Comparison of ENCODE assay signal across 27 cellular contexts in the genomic region with DNA sequence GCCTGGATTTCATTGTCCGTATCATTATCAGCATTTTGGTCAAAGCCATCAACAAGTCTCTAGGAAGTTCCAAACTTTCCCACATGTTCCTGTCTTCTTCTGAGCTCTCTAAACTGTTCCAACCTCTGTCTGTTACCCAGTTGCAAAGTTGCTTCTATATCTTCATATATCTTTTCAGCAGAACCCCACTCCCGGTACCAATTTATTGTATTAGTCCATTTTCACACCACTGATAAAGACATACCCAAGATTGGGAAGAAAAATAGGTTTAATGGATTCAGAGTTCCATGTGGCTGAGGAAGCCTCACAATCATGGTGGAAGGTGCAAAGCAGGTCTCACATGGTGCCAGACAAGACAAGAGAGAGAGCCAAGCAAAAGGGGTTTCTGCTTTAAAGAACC.
"Had no signal": no experiment of that assay in that cellular context is flagged by ENCODE, and none has a peak within 500 bp of the region (broad histone marks: within the 10 kb centered on the region; RNA-seq: fewer than 3 reads in every experiment).

No MANE protein-coding gene starts in this region.

- H3K36me3 ChIP-seq: stomach, suprapubic skin, thoracic aorta, thyroid gland, tibial artery, tibial nerve, transverse colon, upper lobe of left lung, upper lobe of right lung, uterus, vagina had no signal

- DNase-seq: stimulated activated CD4-positive, alpha-beta T cell treated with anti-CD3 and anti-CD28 coated beads, Interleukin-2, amount 100 ng/mL, for 48 hours; stimulated activated CD4-positive, alpha-beta T cell treated with anti-CD3 and anti-CD28 coated beads, Interleukin-4, amount 100 ng/mL, for 1 hour; stimulated activated CD4-positive, alpha-beta T cell treated with anti-CD3 and anti-CD28 coated beads, Interleukin-4, amount 100 ng/mL, for 24 hours; stimulated activated CD4-positive, alpha-beta T cell treated with anti-CD3 and anti-CD28 coated beads, Interleukin-4, amount 100 ng/mL, for 4 hours; stimulated activated CD8-positive, alpha-beta memory T cell treated with anti-CD3 and anti-CD28 coated beads, Interleukin-4, amount 100 ng/mL, for 48 hours; stimulated activated naive B cell treated with anti-CD40 and anti-IgM and Interleukin-4, amounts not matched to agents 10 μg/mL and 1 μg/mL and 100 μg/mL, for 72 hours; stimulated activated naive CD4-positive, alpha-beta T cell; stimulated activated naive CD4-positive, alpha-beta T cell treated with Interleukin-2 at 50 U/mL for 16 hours; stimulated activated naive CD8-positive, alpha-beta T cell treated with anti-CD3 and anti-CD28 coated beads, Interleukin-15, amount 100 ng/mL, for 72 hours; stimulated activated naive CD8-positive, alpha-beta T cell treated with anti-CD3 and anti-CD28 coated beads, Interleukin-15, Interleukin-2, amounts not matched to agents 100 U/mL and 50 U/mL, for 24 hours; stomach; substantia nigra; testis; thyroid gland; tibial artery; transverse colon; trophoblast cell; upper lobe of left lung; upper lobe of right lung; uterus had no signal

- FAIRE-seq: urothelium cell line had no signal

- H3K27ac ChIP-seq: stomach, suprapubic skin, testis, thoracic aorta, thyroid gland, tibial artery, tibial nerve, transverse colon, upper lobe of left lung, upper lobe of right lung, uterus, vagina had no signal

- H3K27me3 ChIP-seq: stomach, suprapubic skin, testis, thyroid gland, tibial artery, tibial nerve, transverse colon, upper lobe of left lung, upper lobe of right lung, uterus, vagina had no signal

- H3K9me3 ChIP-seq: testis, thyroid gland, uterus, vagina had no signal

- H3K4me3 ChIP-seq: stomach, suprapubic skin, testis, thoracic aorta, thyroid gland, tibial artery, tibial nerve, transverse colon, upper lobe of left lung, upper lobe of right lung, uterus, vagina had no signal

- H3K4me1 ChIP-seq: stomach, suprapubic skin, testis, thyroid gland, tibial artery, tibial nerve, transverse colon, upper lobe of left lung, upper lobe of right lung, uterus, vagina had no signal

- ATAC-seq: stimulated activated effector memory CD8-positive, alpha-beta T cell treated with anti-CD3 and anti-CD28 coated beads, Interleukin-12 subunit alpha, Interleukin-12 subunit beta, amount 100 ng/mL, for 72 hours; stimulated activated memory B cell treated with anti-CD40 and anti-IgM and Interleukin-4, amounts not matched to agents 10 μg/mL and 1 μg/mL and 100 μg/mL, for 72 hours; stimulated activated naive B cell treated with anti-CD40 and anti-IgM and Interleukin-4, amounts not matched to agents 10 μg/mL and 1 μg/mL and 100 μg/mL, for 72 hours; stimulated activated naive CD8-positive, alpha-beta T cell treated with anti-CD3 and anti-CD28 coated beads, Interleukin-15, amount 100 ng/mL, for 72 hours; stimulated activated naive CD8-positive, alpha-beta T cell treated with anti-CD3 and anti-CD28 coated beads, Interleukin-15, Interleukin-2, amounts not matched to agents 100 U/mL and 50 U/mL, for 24 hours; upper lobe of right lung had no signal
